In the genomic region with DNA sequence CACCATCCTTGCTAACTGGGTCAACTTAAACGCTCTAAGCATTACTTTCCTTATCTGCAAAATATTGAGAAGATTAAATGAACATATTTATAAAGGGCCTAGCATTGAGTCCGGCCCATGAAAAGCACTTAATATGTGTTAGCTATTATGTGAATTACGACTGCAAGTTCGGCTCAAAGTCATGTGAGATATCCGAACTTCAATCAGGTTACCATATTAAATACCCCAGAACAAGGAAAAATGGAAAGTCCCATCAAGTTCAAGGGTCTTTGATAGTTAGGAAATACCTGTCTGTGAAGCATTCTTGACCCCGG, we compare ENCODE assay signal across 8 cellular contexts. TPM values are rescaled to one million over a fixed set of nuclear protein-coding genes. Genes with fewer than 3 reads are reported as not detected.
DNase-seq lines count a peak whose midpoint lies in the region; ATAC-seq, FAIRE-seq and TF ChIP-seq lines count a peak whose summit lies in the region.

No MANE protein-coding gene starts in this region.

- DNase-seq in AG09309 (ENCODE audit: low read depth), result no peak
- no peak for DNase-seq in HAP-1 (ENCODE audit: low spot score in 2 of 2)
- no peak for DNase-seq in adipocyte (ENCODE audit: low read depth)
- DNase-seq in mesothelial cell of epicardium (ENCODE audit: low spot score in 2 of 2, unreplicated experiment in 2 of 2), result no peak
- no peak for DNase-seq in H54 (ENCODE audit: insufficient read length, low spot score)
- no peak for DNase-seq in retina
- DNase-seq in posterior vena cava (ENCODE audit: low spot score), result no peak

- peaks cover 9% of the 10 kb centered on the region for H3K4me1 ChIP-seq in HAP-1
- H3K4me1 ChIP-seq in adipocyte (ENCODE audit: control insufficient read depth, insufficient read depth, low read length), result peaks cover 6% of the 10 kb centered on the region

- H3K4me3 ChIP-seq in AG09309 (ENCODE audit: control insufficient read depth, low read depth, low read length) (peak overlapping the region; percentile 83), HAP-1 (peak overlapping the region; percentile 53), adipocyte (ENCODE audit: low read length) (peak overlapping the region; percentile 85)

- peaks cover 4% of the 10 kb centered on the region for H3K36me3 Mint-ChIP-seq in mesothelial cell of epicardium

- in situ Hi-C loops in HAP-1 (cut with MboI; ENCODE audit: low sequenced_read_pairs), result no loop called here

- no peak for TF ChIP-seq POLR2A in H54 (IDR thresholded peaks at IDR 0.05; ENCODE audit: low read depth, low read length)

- peaks cover 16% of the 10 kb centered on the region for H3K27me3 ChIP-seq in HAP-1 (ENCODE audit: low read depth)
- H3K27me3 ChIP-seq in adipocyte (replicated peaks; ENCODE audit: control insufficient read depth, insufficient read depth, low read length), result peaks cover 19% of the 10 kb centered on the region

- H3K9me3 ChIP-seq in HAP-1 (no peaks in the 10 kb centered on the region), adipocyte (ENCODE audit: control insufficient read depth, low read length) (no peaks in the 10 kb centered on the region)

- H3K4me3 Mint-ChIP-seq in mesothelial cell of epicardium, result peak overlapping the region; percentile 78

- no peak for FAIRE-seq in H54 (lab: Jason Lieb, UNC)

- H3K36me3 ChIP-seq in HAP-1 (replicated peaks) (no peaks in the 10 kb centered on the region), adipocyte (ENCODE audit: control insufficient read depth, insufficient read depth, low read length, severe bottlenecking) (no peaks in the 10 kb centered on the region)

- peak overlapping the region; percentile 51 for H3K9ac ChIP-seq in adipocyte (ENCODE audit: low read length)

- no peak for TF ChIP-seq CTCF in AG09309 (IDR thresholded peaks at IDR 0.05; ENCODE audit: control insufficient read depth, insufficient read depth, low read depth, low read length, missing control alignments)
- TF ChIP-seq CTCF in mesothelial cell of epicardium (IDR thresholded peaks at IDR 0.05; ENCODE audit: unreplicated experiment), result no peak

- peaks cover 38% of the 10 kb centered on the region for H3K4me1 Mint-ChIP-seq in mesothelial cell of epicardium

- no peak for ATAC-seq in HG02623 (IDR thresholded peaks at IDR 0.05; ENCODE audit: unreplicated experiment)

- H3K9me3 Mint-ChIP-seq in mesothelial cell of epicardium, result no peaks in the 10 kb centered on the region

- H3K27ac Mint-ChIP-seq in mesothelial cell of epicardium, result peak overlapping the region; percentile 94

- intact Hi-C loops in posterior vena cava (cut with DNase I), result no loop called here

- peaks cover 16% of the 10 kb centered on the region for H3K27me3 Mint-ChIP-seq in mesothelial cell of epicardium (ENCODE audit: low read depth)

RNA-seq across cellular contexts. Expression of a gene that starts 0.5 kb away (rescaled TPM):
- total RNA-seq in mesothelial cell of epicardium, result 38.5 to 42.7 TPM (median 40.8 TPM) in 3 replicates
- total RNA-seq in posterior vena cava, result 10 to 100 TPM; 13.5 to 16.8 TPM
